In the genomic region with DNA sequence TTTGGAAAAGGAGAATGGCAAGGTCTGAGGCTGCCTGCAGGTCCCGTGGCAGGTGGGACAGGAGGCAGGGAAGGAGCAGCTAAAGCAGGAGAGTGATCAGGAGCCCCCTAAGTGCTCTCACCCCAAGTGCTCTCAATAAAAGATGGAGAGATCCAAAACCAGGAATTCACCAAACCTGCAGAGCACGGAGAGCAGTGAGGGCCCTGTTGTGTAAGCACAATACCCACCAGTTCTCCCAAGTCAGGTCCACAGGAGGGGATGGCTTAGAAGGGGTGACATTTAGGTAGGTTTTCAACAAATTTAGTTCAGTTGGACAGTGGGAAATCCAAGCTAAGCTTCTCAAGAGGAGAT, we compare ENCODE assay signal across 11 cellular contexts. TPM values are rescaled to one million over a fixed set of nuclear protein-coding genes. Genes with fewer than 3 reads are reported as not detected.
DNase-seq lines count a peak whose midpoint lies in the region; ATAC-seq and TF ChIP-seq lines count a peak whose summit lies in the region.
"Had no signal": no experiment of that assay in that cellular context is flagged by ENCODE, and none has a peak within 500 bp of the region (broad histone marks: within the 10 kb centered on the region; RNA-seq: fewer than 3 reads in every experiment).

No MANE protein-coding gene starts in this region.

- H3K56ac ChIP-seq in H9 (ENCODE audit: insufficient read length, low read depth, low read length) = no peak overlapping the region

- no peak for ATAC-seq in GM21717 (IDR thresholded peaks at IDR 0.05; ENCODE audit: unreplicated experiment)
- no peak for ATAC-seq in HG02840 (IDR thresholded peaks at IDR 0.05; ENCODE audit: low FRiP score, unreplicated experiment)
- ATAC-seq: activated naive CD4-positive, alpha-beta T cell treated with anti-CD3 and anti-CD28 coated beads, Interleukin-2, amount 50 U/mL, for 72 hours had no signal

- H3K4ac ChIP-seq in H9 (ENCODE audit: low read depth, low read length) = no peak overlapping the region

- H3K27ac Mint-ChIP-seq in H9 = peak overlapping the region; percentile 85 to 93 (median 87)
- H3K27ac Mint-ChIP-seq: activated CD4-positive, alpha-beta memory T cell treated with anti-CD3 and anti-CD28 coated beads, Interleukin-2, amount 10 ng/mL, durations not matched to agents 7 days and 5 days; activated naive CD4-positive, alpha-beta T cell treated with anti-CD3 and anti-CD28 coated beads, Interleukin-2, amount 50 U/mL, for 72 hours had no signal

- H3K18ac ChIP-seq in H9 (ENCODE audit: insufficient read length, low read depth, low read length) = peak overlapping the region; percentile 72

- TF ChIP-seq CTCF in H9 (conservative IDR thresholded peaks at IDR 0.05) (no peak), WI38 (IDR thresholded peaks at IDR 0.05; ENCODE audit: low read depth, low read length) (no peak)

- no peak overlapping the region for H2BK5ac ChIP-seq in H9 (ENCODE audit: insufficient read length, low read length)

- H2BK15ac ChIP-seq in H9 (ENCODE audit: low read depth, low read length) = no peak overlapping the region

- H3K79me2 ChIP-seq in H9 (ENCODE audit: insufficient read depth, low read length) = peaks cover 47% of the 10 kb centered on the region; the same call in 1 of the 2 replicates

- H2BK12ac ChIP-seq in H9 (ENCODE audit: insufficient read length, low read depth, low read length) = no peak overlapping the region

- no peaks in the 10 kb centered on the region for H3K9me3 ChIP-seq in H9 (ENCODE audit: control insufficient read depth, low read depth, low read length)
- H3K9me3 ChIP-seq in iPS-18a (ENCODE audit: control insufficient read depth, low read depth, low read length) = no peaks in the 10 kb centered on the region
- H3K9me3 ChIP-seq in subcutaneous abdominal adipose tissue (ENCODE audit: control insufficient read depth in 5 of 5, low read length in 5 of 5) = no peaks in the 10 kb centered on the region

- H3K27me3 Mint-ChIP-seq in H9 (ENCODE audit: low read depth) = no peaks in the 10 kb centered on the region
- H3K27me3 Mint-ChIP-seq: activated CD4-positive, alpha-beta memory T cell treated with anti-CD3 and anti-CD28 coated beads, Interleukin-2, amount 10 ng/mL, durations not matched to agents 7 days and 5 days had no signal

- no peaks in the 10 kb centered on the region; a peak in 1 of 5 replicates for H3K9me3 Mint-ChIP-seq in H9
- H3K9me3 Mint-ChIP-seq: activated CD4-positive, alpha-beta memory T cell treated with anti-CD3 and anti-CD28 coated beads, Interleukin-2, amount 10 ng/mL, durations not matched to agents 7 days and 5 days; activated naive CD4-positive, alpha-beta T cell treated with anti-CD3 and anti-CD28 coated beads, Interleukin-2, amount 50 U/mL, for 72 hours had no signal

- DNase-seq in H9 = no peak
- no peak for DNase-seq in inferior parietal cortex (ENCODE audit: extremely low spot score)
- DNase-seq: activated CD4-positive, alpha-beta memory T cell treated with anti-CD3 and anti-CD28 coated beads, Interleukin-2, amount 10 ng/mL, durations not matched to agents 7 days and 5 days; NCI-H1417 treated with DMSO at 0.1 percent for 48 hours; T-helper 2 cell had no signal

- no peak overlapping the region for H2AK5ac ChIP-seq in H9 (ENCODE audit: insufficient read length, low read length)

- peak overlapping the region; percentile 81 for H3K14ac ChIP-seq in H9 (ENCODE audit: insufficient read depth, low read length)

- H3K27ac ChIP-seq in H9 (ENCODE audit: insufficient read length, low read depth, low read length) (peak overlapping the region; percentile 51), iPS-18a (ENCODE audit: low read length) (peak overlapping the region; percentile 10), subcutaneous abdominal adipose tissue (ENCODE audit: low read depth, low read length) (peak overlapping the region; percentile 61)

- H2BK120ac ChIP-seq in H9 (ENCODE audit: low read depth, low read length, poor library complexity, severe bottlenecking) = no peak overlapping the region

- peak overlapping the region; percentile 38 for H4K91ac ChIP-seq in H9 (ENCODE audit: insufficient read length, low read depth, low read length)

- peak overlapping the region; percentile 14 for H3K4me2 ChIP-seq in H9 (ENCODE audit: insufficient read depth, insufficient read length, low read length)

- H2BK20ac ChIP-seq in H9 (ENCODE audit: low read depth, low read length, poor library complexity, severe bottlenecking) = no peak overlapping the region

- H3K9ac ChIP-seq in H9 (ENCODE audit: extremely low read depth, insufficient read length, low read length) = no peak overlapping the region
- no peak overlapping the region for H3K9ac ChIP-seq in iPS-18a (ENCODE audit: low read length)
- H3K9ac ChIP-seq in subcutaneous abdominal adipose tissue (ENCODE audit: low read length in 5 of 5) = peak overlapping the region in 2 of 5 donors; percentile 16 to 44

- H4K20me1 ChIP-seq in H9 (ENCODE audit: control insufficient read depth, insufficient read depth, insufficient read length) = no peaks in the 10 kb centered on the region

- H3K23ac ChIP-seq in H9 (ENCODE audit: insufficient read length, low read depth, low read length) = no peak overlapping the region

- H3K4me3 ChIP-seq in WI38 (ENCODE audit: low read depth, low read length) = peak overlapping the region; percentile 51
- no peak overlapping the region for H3K4me3 ChIP-seq in iPS-18a (ENCODE audit: low read length)
- H3K4me3 ChIP-seq in subcutaneous abdominal adipose tissue (ENCODE audit: low read depth in 1 of 5, low read length in 5 of 5) = peak overlapping the region in 3 of 5 donors; percentile 34 to 51 (median 37)

- no peak overlapping the region for H4K8ac ChIP-seq in H9 (replicated peaks; ENCODE audit: insufficient read length, low read depth, low read length)

- H3K27me3 ChIP-seq in H9 (ENCODE audit: insufficient read depth, low read length) (no peaks in the 10 kb centered on the region), iPS-18a (ENCODE audit: control insufficient read depth, insufficient read depth, low read length) (no peaks in the 10 kb centered on the region), subcutaneous abdominal adipose tissue (ENCODE audit: control insufficient read depth in 5 of 5, insufficient read depth in 4 of 5, low read length in 5 of 5) (no peaks in the 10 kb centered on the region)

- H3T11ph ChIP-seq in H9 (ENCODE audit: low read length) = no peak overlapping the region

- no peak overlapping the region for H4K5ac ChIP-seq in H9 (ENCODE audit: insufficient read length, low read depth, low read length)

- WGBS in H9 (ENCODE audit: extremely low coverage, insufficient read length, low lambda C conversion rate) = no CpG with 5 or more reads among the region's 2 CpGs

- no peaks in the 10 kb centered on the region for H3K36me3 Mint-ChIP-seq in H9 (ENCODE audit: insufficient read depth in 1 of 3, low read depth in 3 of 3)
- H3K36me3 Mint-ChIP-seq: activated naive CD4-positive, alpha-beta T cell treated with anti-CD3 and anti-CD28 coated beads, Interleukin-2, amount 50 U/mL, for 72 hours had no signal

- H3K23me2 ChIP-seq in H9 (ENCODE audit: insufficient read length, low read depth, low read length, poor library complexity, severe bottlenecking) = peaks cover 3% of the 10 kb centered on the region

- no peaks in the 10 kb centered on the region for H3K36me3 ChIP-seq in iPS-18a (ENCODE audit: control insufficient read depth, low read depth, low read length)
- no peaks in the 10 kb centered on the region for H3K36me3 ChIP-seq in subcutaneous abdominal adipose tissue (ENCODE audit: control insufficient read depth in 5 of 5, insufficient read depth in 5 of 5, low read length in 5 of 5)

- H3K4me1 ChIP-seq in H9 (ENCODE audit: insufficient read depth, low read length) (peaks cover 34% of the 10 kb centered on the region; the same call in 1 of the 2 replicates), iPS-18a (ENCODE audit: control insufficient read depth, low read depth, low read length) (peaks cover 51% of the 10 kb centered on the region), subcutaneous abdominal adipose tissue (ENCODE audit: control insufficient read depth in 5 of 5, insufficient read depth in 5 of 5, low read length in 5 of 5) (peaks cover 2 to 56% (median 39%) of the 10 kb centered on the region in 5 donors)

- peaks cover 5% of the 10 kb centered on the region for H3K79me1 ChIP-seq in H9 (ENCODE audit: insufficient read depth, low read depth, low read length, poor library complexity, severe bottlenecking)

- H3K4me3 Mint-ChIP-seq in H9 = peak overlapping the region in 1 of 2 experiments; percentile 41; a peak in 2 of 5 replicates
- H3K4me3 Mint-ChIP-seq: activated CD4-positive, alpha-beta memory T cell treated with anti-CD3 and anti-CD28 coated beads, Interleukin-2, amount 10 ng/mL, durations not matched to agents 7 days and 5 days had no signal

- H3K4me1 Mint-ChIP-seq in H9 = peaks cover 66 to 69% of the 10 kb centered on the region in 2 experiments

- no peak overlapping the region for H2AFZ ChIP-seq in H9 (ENCODE audit: low read length)

RNA-seq across cellular contexts. Expression of gene GNA12, which starts 40.8 kb away (rescaled TPM):
- 60.2 and 63.1 TPM in 2 replicates for total RNA-seq in H9 (2021)

Comparison
In these comparisons a context has a peak if more than half of its experiments do, and no peak if none do; other contexts are left out.
1. H3K27ac ChIP-seq: peak in every context shown above with its lines; median percentile 61 in subcutaneous abdominal adipose tissue; 51 in H9; 10 in iPS-18a.